8 cellular contexts compared by ENCODE assay signal in genomic region chr11:31487848-31488247, GRCh38. TPM values are rescaled to one million over a fixed set of nuclear protein-coding genes. Genes with fewer than 3 reads are reported as not detected.
DNase-seq lines count a peak whose midpoint lies in the region; ATAC-seq, FAIRE-seq and TF ChIP-seq lines count a peak whose summit lies in the region.

No MANE protein-coding gene starts in this region.

- H3K27ac Mint-ChIP-seq in type B pancreatic cell: no peak overlapping the region

- ATAC-seq in foreskin keratinocyte (peak; percentile 51), HG02588 (IDR thresholded peaks at IDR 0.05; ENCODE audit: unreplicated experiment) (no peak), GM19397 (IDR thresholded peaks at IDR 0.05; ENCODE audit: unreplicated experiment) (no peak)

- no peaks in the 10 kb centered on the region for H3K27me3 ChIP-seq in foreskin keratinocyte

- peaks cover 13% of the 10 kb centered on the region for H3K36me3 Mint-ChIP-seq in type B pancreatic cell

- FAIRE-seq in H54 (lab: Jason Lieb, UNC): peak; percentile 58

- no peaks in the 10 kb centered on the region for H3K9me3 Mint-ChIP-seq in type B pancreatic cell

- no peak overlapping the region for H3K27ac ChIP-seq in foreskin keratinocyte

- H3K27me3 Mint-ChIP-seq in type B pancreatic cell: no peaks in the 10 kb centered on the region

- DNase-seq in COLO668 (lab: John Stamatoyannopoulos, UW; ENCODE audit: unreplicated experiment) (peak; percentile 5), H54 (ENCODE audit: insufficient read length, low spot score) (no peak), OCI-M1 (lab: John Stamatoyannopoulos, UW) (peak; percentile 64), foreskin keratinocyte (peak in 1 of 2 donors; percentile 33), type B pancreatic cell (ENCODE audit: extremely low spot score, unreplicated experiment) (no peak)
- DNase-seq in activated naive CD4-positive, alpha-beta T cell treated with Interleukin-2 at 50 U/mL for 16 hours: no peak

- TF ChIP-seq POLR2A in H54 (IDR thresholded peaks at IDR 0.05; ENCODE audit: low read depth, low read length): no peak

- TF ChIP-seq CTCF in foreskin keratinocyte (conservative IDR thresholded peaks at IDR 0.05) (peak; percentile 61), type B pancreatic cell (conservative IDR thresholded peaks at IDR 0.05) (peak; percentile 66)

- no peaks in the 10 kb centered on the region for H3K4me1 ChIP-seq in foreskin keratinocyte

- peaks cover 5% of the 10 kb centered on the region for H3K4me1 Mint-ChIP-seq in type B pancreatic cell (ENCODE audit: unreplicated experiment)

- H3K4me3 Mint-ChIP-seq in type B pancreatic cell: no peak overlapping the region

RNA-seq across cellular contexts. Expression of gene IMMP1L, which starts 21.6 kb away (rescaled TPM):
- total RNA-seq in foreskin keratinocyte (18.8 and 20.9 TPM in 2 replicates), type B pancreatic cell (ENCODE audit: low replicate concordance) (27.7 and 35.2 TPM in 2 replicates)
- polyA plus RNA-seq in foreskin keratinocyte: 25.1 and 45.7 TPM in 2 replicates

RNA-seq across cellular contexts. Expression of gene ELP4, which starts 21.7 kb away (rescaled TPM):
- total RNA-seq in foreskin keratinocyte (16.6 and 17.4 TPM in 2 replicates), type B pancreatic cell (ENCODE audit: low replicate concordance) (15.1 and 21.7 TPM in 2 replicates)
- polyA plus RNA-seq in foreskin keratinocyte: 14.7 and 15.9 TPM in 2 replicates

Comparison
In these comparisons a context has a peak if more than half of its experiments do, and no peak if none do; other contexts are left out.
1. DNase-seq: peak in COLO668 (single experiment) and OCI-M1 (single experiment); none in H54 (single experiment), type B pancreatic cell (single experiment) and activated naive CD4-positive, alpha-beta T cell treated with Interleukin-2 at 50 U/mL for 16 hours (single experiment).